In the genomic region with DNA sequence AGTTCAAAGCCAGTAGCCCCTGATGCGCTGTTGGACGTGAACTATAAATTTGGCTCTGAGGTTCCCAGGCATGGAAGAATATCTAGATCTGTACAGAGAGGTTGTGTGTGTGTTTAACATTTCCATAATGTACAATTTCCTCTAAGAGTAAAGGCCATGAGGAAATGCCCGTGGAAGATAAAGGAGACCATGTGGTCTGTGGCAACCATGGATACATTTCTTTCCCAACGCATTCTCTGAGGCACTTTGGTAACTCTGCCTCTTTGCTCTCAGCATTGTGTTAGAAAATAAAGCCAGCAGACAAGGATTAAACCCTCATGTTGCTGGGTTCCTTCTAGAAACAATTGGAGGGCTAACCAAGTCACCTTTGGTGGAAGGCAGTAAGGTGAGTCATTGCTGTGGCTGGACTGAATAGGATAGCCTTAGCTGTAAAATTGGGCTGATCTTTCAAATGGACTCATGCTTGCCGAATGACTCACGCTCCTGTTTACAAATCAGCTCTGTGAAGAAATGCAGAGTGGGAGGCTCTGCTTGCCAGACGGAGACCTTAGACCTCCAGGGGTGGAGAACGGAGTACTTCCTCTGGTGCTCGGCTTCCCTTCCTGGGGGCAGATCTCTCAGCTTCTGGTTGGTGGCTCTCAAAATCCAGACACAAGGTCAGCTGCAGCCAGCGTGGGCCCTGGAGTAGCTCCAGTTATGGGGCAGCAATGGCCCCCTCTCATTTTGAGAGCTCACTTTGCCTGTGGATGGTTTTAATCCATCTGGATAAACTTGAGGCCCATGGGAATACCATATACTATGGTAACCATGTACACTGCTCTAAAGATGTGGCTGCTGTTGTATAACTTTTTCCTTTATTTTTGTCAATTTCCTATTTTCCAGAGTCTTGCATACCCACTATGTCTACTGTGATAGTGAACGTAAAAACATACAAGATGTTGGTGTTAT, we compare ENCODE assay signal across 1 cellular context.
TF ChIP-seq lines count a peak whose summit lies in the region.

No MANE protein-coding gene starts in this region.

TF ChIP-seq in HepG2, 621 proteins besides CTCF, POLR2A, EP300 and RAD21 (continued from another document and continues in another):
- TF ChIP-seq CEBPB (IDR thresholded peaks at IDR 0.05; ENCODE audit: borderline replicate concordance, low read depth, low read length) (peak; percentile 75; the same call in 1 of the 2 replicates), ZNF83 (CRISPR knock-in tag; IDR thresholded peaks at IDR 0.05; ENCODE audit: borderline replicate concordance) (no peak), ZKSCAN8 (CRISPR knock-in tag; IDR thresholded peaks at IDR 0.05; ENCODE audit: borderline replicate concordance) (no peak), MEF2D (CRISPR knock-in tag; IDR thresholded peaks at IDR 0.05) (peak; percentile 80; the same call in 1 of the 2 replicates), NFIB (CRISPR knock-in tag; IDR thresholded peaks at IDR 0.05; ENCODE audit: borderline replicate concordance) (no peak), RXRA (CRISPR knock-in tag; IDR thresholded peaks at IDR 0.05) (peak; percentile 84; the same call in 1 of the 2 replicates), HOXA5 (CRISPR knock-in tag; IDR thresholded peaks at IDR 0.05) (no peak), NCOA2 (CRISPR knock-in tag; IDR thresholded peaks at IDR 0.05) (peak; percentile 88), GATAD2A (CRISPR knock-in tag; IDR thresholded peaks at IDR 0.05) (peak; percentile 96), ZNF589 (CRISPR knock-in tag; conservative IDR thresholded peaks at IDR 0.05) (no peak), DPF2 (CRISPR knock-in tag; IDR thresholded peaks at IDR 0.05; ENCODE audit: borderline replicate concordance, low read depth) (peak; percentile 88; the same call in 1 of the 2 replicates), ISL2 (CRISPR knock-in tag; IDR thresholded peaks at IDR 0.05) (peak; percentile 83), HOMEZ (CRISPR knock-in tag; IDR thresholded peaks at IDR 0.05; ENCODE audit: low read depth) (peak; percentile 86), XRCC5 (optimal IDR thresholded peaks at IDR 0.05; ENCODE audit: low read length) (peak; percentile 80)
- TF ChIP-seq, protein P1, sequence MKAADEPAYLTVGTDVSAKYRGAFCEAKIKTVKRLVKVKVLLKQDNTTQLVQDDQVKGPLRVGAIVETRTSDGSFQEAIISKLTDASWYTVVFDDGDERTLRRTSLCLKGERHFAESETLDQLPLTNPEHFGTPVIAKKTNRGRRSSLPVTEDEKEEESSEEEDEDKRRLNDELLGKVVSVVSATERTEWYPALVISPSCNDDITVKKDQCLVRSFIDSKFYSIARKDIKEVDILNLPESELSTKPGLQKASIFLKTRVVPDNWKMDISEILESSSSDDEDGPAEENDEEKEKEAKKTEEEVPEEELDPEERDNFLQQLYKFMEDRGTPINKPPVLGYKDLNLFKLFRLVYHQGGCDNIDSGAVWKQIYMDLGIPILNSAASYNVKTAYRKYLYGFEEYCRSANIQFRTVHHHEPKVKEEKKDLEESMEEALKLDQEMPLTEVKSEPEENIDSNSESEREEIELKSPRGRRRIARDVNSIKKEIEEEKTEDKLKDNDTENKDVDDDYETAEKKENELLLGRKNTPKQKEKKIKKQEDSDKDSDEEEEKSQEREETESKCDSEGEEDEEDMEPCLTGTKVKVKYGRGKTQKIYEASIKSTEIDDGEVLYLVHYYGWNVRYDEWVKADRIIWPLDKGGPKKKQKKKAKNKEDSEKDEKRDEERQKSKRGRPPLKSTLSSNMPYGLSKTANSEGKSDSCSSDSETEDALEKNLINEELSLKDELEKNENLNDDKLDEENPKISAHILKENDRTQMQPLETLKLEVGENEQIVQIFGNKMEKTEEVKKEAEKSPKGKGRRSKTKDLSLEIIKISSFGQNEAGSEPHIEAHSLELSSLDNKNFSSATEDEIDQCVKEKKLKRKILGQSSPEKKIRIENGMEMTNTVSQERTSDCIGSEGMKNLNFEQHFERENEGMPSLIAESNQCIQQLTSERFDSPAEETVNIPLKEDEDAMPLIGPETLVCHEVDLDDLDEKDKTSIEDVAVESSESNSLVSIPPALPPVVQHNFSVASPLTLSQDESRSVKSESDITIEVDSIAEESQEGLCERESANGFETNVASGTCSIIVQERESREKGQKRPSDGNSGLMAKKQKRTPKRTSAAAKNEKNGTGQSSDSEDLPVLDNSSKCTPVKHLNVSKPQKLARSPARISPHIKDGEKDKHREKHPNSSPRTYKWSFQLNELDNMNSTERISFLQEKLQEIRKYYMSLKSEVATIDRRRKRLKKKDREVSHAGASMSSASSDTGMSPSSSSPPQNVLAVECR (CRISPR knock-in tag; IDR thresholded peaks at IDR 0.05; ENCODE audit: borderline replicate concordance) = peak; percentile 65; the same call in 1 of the 2 replicates
- TF ChIP-seq, protein P2, sequence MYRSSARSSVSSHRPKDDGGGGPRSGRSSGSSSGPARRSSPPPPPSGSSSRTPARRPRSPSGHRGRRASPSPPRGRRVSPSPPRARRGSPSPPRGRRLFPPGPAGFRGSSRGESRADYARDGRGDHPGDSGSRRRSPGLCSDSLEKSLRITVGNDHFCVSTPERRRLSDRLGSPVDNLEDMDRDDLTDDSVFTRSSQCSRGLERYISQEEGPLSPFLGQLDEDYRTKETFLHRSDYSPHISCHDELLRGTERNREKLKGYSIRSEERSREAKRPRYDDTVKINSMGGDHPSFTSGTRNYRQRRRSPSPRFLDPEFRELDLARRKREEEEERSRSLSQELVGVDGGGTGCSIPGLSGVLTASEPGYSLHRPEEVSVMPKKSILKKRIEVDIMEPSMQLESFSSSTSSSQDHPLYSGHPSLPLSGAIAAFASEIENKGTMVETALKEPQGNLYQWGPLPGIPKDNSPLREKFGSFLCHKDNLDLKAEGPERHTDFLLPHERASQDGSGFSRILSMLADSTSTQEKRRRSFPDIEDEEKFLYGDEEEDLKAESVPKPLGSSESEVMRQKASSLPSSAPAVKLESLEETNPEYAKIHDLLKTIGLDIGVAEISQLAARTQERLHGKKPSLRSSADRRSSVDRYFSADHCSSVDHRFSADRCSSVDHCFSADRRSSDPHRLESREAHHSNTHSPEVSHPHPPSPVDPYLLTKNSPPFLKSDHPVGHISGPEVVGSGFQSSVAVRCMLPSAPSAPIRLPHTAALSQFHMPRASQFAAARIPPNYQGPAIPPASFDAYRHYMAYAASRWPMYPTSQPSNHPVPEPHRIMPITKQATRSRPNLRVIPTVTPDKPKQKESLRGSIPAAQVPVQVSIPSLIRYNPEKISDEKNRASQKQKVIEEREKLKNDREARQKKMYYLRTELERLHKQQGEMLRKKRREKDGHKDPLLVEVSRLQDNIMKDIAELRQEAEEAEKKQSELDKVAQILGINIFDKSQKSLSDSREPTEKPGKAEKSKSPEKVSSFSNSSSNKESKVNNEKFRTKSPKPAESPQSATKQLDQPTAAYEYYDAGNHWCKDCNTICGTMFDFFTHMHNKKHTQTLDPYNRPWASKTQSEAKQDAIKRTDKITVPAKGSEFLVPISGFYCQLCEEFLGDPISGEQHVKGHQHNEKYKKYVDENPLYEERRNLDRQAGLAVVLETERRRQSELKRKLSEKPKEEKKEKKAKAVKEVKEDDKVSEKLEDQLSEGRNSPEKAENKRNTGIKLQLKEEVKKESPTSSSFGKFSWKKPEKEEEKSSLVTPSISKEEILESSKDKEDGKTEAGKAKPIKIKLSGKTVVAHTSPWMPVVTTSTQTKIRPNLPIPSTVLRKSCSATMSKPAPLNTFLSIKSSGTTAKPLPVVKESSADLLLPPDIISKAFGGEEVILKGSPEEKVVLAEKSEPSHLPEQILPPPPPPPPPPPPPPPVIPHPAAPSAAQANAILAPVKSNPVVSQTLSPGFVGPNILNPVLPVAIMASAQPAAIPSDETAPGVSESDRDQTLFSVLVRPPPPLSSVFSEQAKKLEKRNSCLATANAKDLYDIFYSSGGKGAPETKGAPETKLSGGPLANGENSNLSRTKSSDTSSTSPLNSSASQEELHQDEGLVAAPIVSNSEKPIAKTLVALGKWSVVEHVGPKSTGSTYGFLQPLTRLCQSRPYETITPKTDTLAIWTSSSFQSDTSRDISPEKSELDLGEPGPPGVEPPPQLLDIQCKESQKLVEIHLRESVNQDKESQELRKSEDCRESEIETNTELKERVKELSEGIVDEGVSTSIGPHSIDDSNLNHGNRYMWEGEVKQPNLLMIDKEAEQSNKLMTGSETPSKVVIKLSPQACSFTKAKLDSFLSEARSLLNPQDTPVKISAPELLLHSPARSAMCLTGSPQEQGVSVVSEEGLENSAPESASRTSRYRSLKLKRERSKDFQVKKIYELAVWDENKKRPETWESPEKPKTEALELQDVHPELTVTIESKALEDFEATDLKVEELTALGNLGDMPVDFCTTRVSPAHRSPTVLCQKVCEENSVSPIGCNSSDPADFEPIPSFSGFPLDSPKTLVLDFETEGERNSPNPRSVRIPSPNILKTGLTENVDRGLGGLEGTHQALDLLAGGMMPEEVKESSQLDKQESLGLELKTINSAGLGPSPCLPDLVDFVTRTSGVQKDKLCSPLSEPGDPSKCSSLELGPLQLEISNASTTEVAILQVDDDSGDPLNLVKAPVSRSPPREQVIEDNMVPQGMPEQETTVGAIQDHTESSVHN (CRISPR knock-in tag; IDR thresholded peaks at IDR 0.05) = no peak
- TF ChIP-seq, protein P3, sequence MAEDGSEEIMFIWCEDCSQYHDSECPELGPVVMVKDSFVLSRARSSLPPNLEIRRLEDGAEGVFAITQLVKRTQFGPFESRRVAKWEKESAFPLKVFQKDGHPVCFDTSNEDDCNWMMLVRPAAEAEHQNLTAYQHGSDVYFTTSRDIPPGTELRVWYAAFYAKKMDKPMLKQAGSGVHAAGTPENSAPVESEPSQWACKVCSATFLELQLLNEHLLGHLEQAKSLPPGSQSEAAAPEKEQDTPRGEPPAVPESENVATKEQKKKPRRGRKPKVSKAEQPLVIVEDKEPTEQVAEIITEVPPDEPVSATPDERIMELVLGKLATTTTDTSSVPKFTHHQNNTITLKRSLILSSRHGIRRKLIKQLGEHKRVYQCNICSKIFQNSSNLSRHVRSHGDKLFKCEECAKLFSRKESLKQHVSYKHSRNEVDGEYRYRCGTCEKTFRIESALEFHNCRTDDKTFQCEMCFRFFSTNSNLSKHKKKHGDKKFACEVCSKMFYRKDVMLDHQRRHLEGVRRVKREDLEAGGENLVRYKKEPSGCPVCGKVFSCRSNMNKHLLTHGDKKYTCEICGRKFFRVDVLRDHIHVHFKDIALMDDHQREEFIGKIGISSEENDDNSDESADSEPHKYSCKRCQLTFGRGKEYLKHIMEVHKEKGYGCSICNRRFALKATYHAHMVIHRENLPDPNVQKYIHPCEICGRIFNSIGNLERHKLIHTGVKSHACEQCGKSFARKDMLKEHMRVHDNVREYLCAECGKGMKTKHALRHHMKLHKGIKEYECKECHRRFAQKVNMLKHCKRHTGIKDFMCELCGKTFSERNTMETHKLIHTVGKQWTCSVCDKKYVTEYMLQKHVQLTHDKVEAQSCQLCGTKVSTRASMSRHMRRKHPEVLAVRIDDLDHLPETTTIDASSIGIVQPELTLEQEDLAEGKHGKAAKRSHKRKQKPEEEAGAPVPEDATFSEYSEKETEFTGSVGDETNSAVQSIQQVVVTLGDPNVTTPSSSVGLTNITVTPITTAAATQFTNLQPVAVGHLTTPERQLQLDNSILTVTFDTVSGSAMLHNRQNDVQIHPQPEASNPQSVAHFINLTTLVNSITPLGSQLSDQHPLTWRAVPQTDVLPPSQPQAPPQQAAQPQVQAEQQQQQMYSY (CRISPR knock-in tag; IDR thresholded peaks at IDR 0.05) = no peak
- TF ChIP-seq, protein P4, sequence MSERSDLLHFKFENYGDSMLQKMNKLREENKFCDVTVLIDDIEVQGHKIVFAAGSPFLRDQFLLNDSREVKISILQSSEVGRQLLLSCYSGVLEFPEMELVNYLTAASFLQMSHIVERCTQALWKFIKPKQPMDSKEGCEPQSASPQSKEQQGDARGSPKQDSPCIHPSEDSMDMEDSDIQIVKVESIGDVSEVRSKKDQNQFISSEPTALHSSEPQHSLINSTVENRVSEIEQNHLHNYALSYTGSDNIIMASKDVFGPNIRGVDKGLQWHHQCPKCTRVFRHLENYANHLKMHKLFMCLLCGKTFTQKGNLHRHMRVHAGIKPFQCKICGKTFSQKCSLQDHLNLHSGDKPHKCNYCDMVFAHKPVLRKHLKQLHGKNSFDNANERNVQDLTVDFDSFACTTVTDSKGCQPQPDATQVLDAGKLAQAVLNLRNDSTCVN (CRISPR knock-in tag; IDR thresholded peaks at IDR 0.05; ENCODE audit: borderline replicate concordance) = peak; percentile 92
